8 cellular contexts compared by ENCODE assay signal in the genomic region with DNA sequence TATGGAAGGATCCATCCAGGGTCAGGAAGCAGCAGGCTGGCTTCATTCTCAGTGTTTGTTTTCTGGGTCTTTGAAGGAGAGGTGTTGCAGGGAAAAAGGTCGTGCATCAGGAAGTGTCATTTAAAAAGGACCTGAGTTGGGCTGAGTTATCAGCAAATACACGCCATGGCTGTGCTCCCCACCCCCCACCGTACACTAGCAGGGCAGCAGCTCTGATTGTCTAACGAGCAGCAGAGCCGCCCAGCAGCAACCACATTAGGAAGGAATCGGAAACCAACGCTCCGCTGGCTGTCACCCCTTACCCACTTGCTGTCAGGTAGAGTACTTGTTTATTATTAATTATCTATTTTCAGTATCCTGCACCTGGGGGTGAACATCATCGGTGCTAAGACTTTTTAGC.
DNase-seq lines count a peak whose midpoint lies in the region; ATAC-seq and TF ChIP-seq lines count a peak whose summit lies in the region.

No MANE protein-coding gene starts in this region.

- DNase-seq in AG04450 (ENCODE audit: low read depth, low spot score) (no peak), RPMI7951 (ENCODE audit: low read depth) (peak; percentile 43), left ventricle myocardium inferior (no peak), CD1c-positive myeloid dendritic cell (ENCODE audit: extremely low spot score) (no peak), tibial artery (no peak)
- DNase-seq in activated CD4-positive, alpha-beta T cell treated with anti-CD3 and anti-CD28 coated beads, Interleukin-2, amount 50 U/mL, for 48 hours = no peak

- POLR2A ChIA-PET in AG04450 (lab: Yijun Ruan, JAX) = interaction anchor here (0.6 to 5.6 kb wide), 5 partner anchors 14 to 267 kb away, joined by 5 to 50 read pairs (median 5); partner anchors contain the start of gene IL6

- TF ChIP-seq CTCF in AG04450 (IDR thresholded peaks at IDR 0.05; ENCODE audit: low read depth, low read length) (no peak), left ventricle myocardium inferior (IDR thresholded peaks at IDR 0.05; ENCODE audit: borderline replicate concordance) (no peak), tibial artery (IDR thresholded peaks at IDR 0.05) (no peak)

- no peaks in the 10 kb centered on the region for H3K36me3 ChIP-seq in left ventricle myocardium inferior
- no peaks in the 10 kb centered on the region for H3K36me3 ChIP-seq in tibial artery

- peak; percentile 22 for ATAC-seq in GM19468 (IDR thresholded peaks at IDR 0.05; ENCODE audit: extremely low read depth, unreplicated experiment)
- no peak for ATAC-seq in HG03571 (IDR thresholded peaks at IDR 0.05; ENCODE audit: unreplicated experiment)

- H3K9me3 ChIP-seq in AG04450 (ENCODE audit: control insufficient read depth, insufficient read depth, low read length) (no peaks in the 10 kb centered on the region), left ventricle myocardium inferior (replicated peaks) (no peaks in the 10 kb centered on the region), tibial artery (no peaks in the 10 kb centered on the region)

- intact Hi-C loops in left ventricle myocardium inferior (cut with micrococcal nuclease) (loop anchor here (5.0 kb wide), 1 partner anchor 294 kb away; no protein-coding TSS in a partner anchor), tibial artery (cut with DNase I; ENCODE audit: low total_unique reads) (loop anchor here (2.0 to 5.0 kb wide), 3 partner anchors 164 to 494 kb away; partner anchors contain the start of gene IL6)

- CTCF ChIA-PET in AG04450 (lab: Charles Lee) = interaction anchor here (0.8 to 10.3 kb wide), 4 partner anchors 163 to 493 kb away, joined by 3 to 236 read pairs (median 96); partner anchors contain the start of gene IL6

- H3K4me3 ChIP-seq in AG04450 (ENCODE audit: low read depth, low read length) = peak overlapping the region; percentile 53
- H3K4me3 ChIP-seq in left ventricle myocardium inferior = peak overlapping the region; percentile 61
- no peak overlapping the region for H3K4me3 ChIP-seq in tibial artery

- no peaks in the 10 kb centered on the region for H3K27me3 ChIP-seq in AG04450 (ENCODE audit: control insufficient read depth, insufficient read depth, low read length)
- no peaks in the 10 kb centered on the region for H3K27me3 ChIP-seq in left ventricle myocardium inferior (ENCODE audit: low read depth)
- H3K27me3 ChIP-seq in tibial artery = no peaks in the 10 kb centered on the region

- H3K4me1 ChIP-seq in left ventricle myocardium inferior (peaks cover 64% of the 10 kb centered on the region), tibial artery (peaks cover 0 to 44% (median 34%) of the 10 kb centered on the region in 4 donors)

- H3K27ac ChIP-seq in AG04450 (ENCODE audit: low read depth, low read length) = peak overlapping the region; percentile 53
- H3K27ac ChIP-seq in left ventricle myocardium inferior (replicated peaks) = peak overlapping the region; percentile 82
- no peak overlapping the region for H3K27ac ChIP-seq in tibial artery

Comparison
In these comparisons a context has a peak if more than half of its experiments do, and no peak if none do; other contexts are left out.
1. H3K27ac ChIP-seq: peak in AG04450 (single experiment) and left ventricle myocardium inferior (single experiment); none in tibial artery (0 of 2).
2. H3K4me3 ChIP-seq: peak in AG04450 (single experiment) and left ventricle myocardium inferior (single experiment); none in tibial artery (0 of 2).